In the genomic region with DNA sequence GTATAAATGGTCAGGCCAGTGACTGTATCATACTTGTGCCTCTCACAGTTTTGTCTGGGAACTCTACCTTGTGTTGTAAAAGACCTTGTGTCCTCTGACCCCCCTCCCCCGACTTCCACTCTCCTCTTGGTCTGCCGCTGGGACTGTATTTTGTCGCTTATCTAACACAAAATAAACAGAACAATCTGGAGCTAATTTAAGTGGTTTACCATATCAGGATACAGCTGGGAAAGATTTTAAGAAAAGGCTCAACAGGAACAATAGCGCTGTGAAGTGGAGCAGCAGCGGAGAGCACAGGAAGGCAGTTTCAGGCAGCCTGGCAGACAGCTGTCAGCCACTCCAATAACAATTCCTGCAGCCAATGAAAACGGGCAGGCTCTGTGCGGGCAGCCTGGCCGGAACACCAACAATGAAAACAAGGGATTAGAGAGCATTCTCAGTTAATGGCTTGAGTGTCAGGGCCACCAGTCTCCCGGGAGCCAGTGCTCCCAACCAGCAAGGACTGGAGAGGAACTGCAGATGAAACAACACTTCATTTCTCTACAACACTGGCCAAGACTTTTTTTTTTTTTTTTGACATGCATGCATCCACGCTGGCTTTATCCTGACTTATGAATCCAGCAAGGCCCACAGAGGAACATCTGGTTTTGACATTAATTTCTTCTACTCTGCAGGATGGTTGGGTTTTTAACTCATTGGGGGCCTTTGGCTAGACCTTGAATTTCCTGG, we compare ENCODE assay signal across 9 cellular contexts.
DNase-seq lines count a peak whose midpoint lies in the region; ATAC-seq and TF ChIP-seq lines count a peak whose summit lies in the region.
"Had no signal": no experiment of that assay in that cellular context is flagged by ENCODE, and none has a peak within 500 bp of the region (broad histone marks: within the 10 kb centered on the region; RNA-seq: fewer than 3 reads in every experiment).

No MANE protein-coding gene starts in this region.

- WGBS in gastroesophageal sphincter (ENCODE audit: low coverage in 1 of 2), 2 donors = 0 to 3% methylated on average over 6 to 9 of the region's 10 CpGs

- no peak overlapping the region for H3K9ac ChIP-seq in HUES6 (ENCODE audit: low read length)

- no peak overlapping the region for H3K4me3 Mint-ChIP-seq in activated naive CD4-positive, alpha-beta T cell treated with anti-CD3 and anti-CD28 coated beads for 36 hours

- H3K36me3 ChIP-seq in HUES6 (ENCODE audit: control insufficient read depth, insufficient read depth, low read length) (no peaks in the 10 kb centered on the region), gastroesophageal sphincter (no peaks in the 10 kb centered on the region)

- H3K4me3 ChIP-seq in HUES6 (ENCODE audit: low read depth, low read length) (peak overlapping the region; percentile 26; the same call in 1 of the 2 replicates), gastroesophageal sphincter (peak overlapping the region in 1 of 2 donors; percentile 6)

- TF ChIP-seq CTCF in gastroesophageal sphincter (IDR thresholded peaks at IDR 0.05) = peak in 2 of 4 experiments; percentile 6 to 10

- intact Hi-C loops in posterior cingulate gyrus (cut with DNase I) = loop anchor here (10.0 kb wide), 1 partner anchor 56 kb away; no protein-coding TSS in a partner anchor
- intact Hi-C loops in activated naive CD4-positive, alpha-beta T cell treated with anti-CD3 and anti-CD28 coated beads for 36 hours (cut with micrococcal nuclease) = no loop called here

- H3K27ac ChIP-seq in HUES6 (ENCODE audit: low read depth, low read length) = no peak overlapping the region
- peak overlapping the region in 3 of 4 donors; percentile 60 to 75 (median 68) for H3K27ac ChIP-seq in gastroesophageal sphincter

- TF ChIP-seq POLR2A in gastroesophageal sphincter (IDR thresholded peaks at IDR 0.05) = no peak

- DNase-seq in SHP77 (lab: John Stamatoyannopoulos, UW) (peak; percentile 75 to 87), posterior cingulate gyrus (peak in 8 of 10 donors; percentile 21 to 89 (median 44))
- DNase-seq in activated naive CD4-positive, alpha-beta T cell treated with anti-CD3 and anti-CD28 coated beads for 36 hours = no peak
- DNase-seq in activated CD8-positive, alpha-beta memory T cell treated with anti-CD3 and anti-CD28 coated beads, Interleukin-2, amount 50 U/mL, for 4 hours = no peak
- no peak for DNase-seq in stimulated activated CD4-positive, alpha-beta T cell treated with anti-CD3 and anti-CD28 coated beads, Interleukin-2, amount 100 ng/mL, for 48 hours

- H3K27ac Mint-ChIP-seq in activated naive CD4-positive, alpha-beta T cell treated with anti-CD3 and anti-CD28 coated beads for 36 hours = no peak overlapping the region

- CTCF ChIA-PET in activated naive CD4-positive, alpha-beta T cell treated with anti-CD3 and anti-CD28 coated beads for 36 hours (lab: Charles Lee) = interaction anchor here (0.8 kb wide), 1 partner anchor 55 kb away, joined by 3 read pairs; no protein-coding TSS in a partner anchor

- peaks cover 5% of the 10 kb centered on the region for H3K36me3 Mint-ChIP-seq in activated naive CD4-positive, alpha-beta T cell treated with anti-CD3 and anti-CD28 coated beads for 36 hours (ENCODE audit: low read depth)

- H3K4me1 ChIP-seq in HUES6 (ENCODE audit: control insufficient read depth, insufficient read depth, low read length) (peaks cover 23% of the 10 kb centered on the region), gastroesophageal sphincter (peaks cover 3 to 42% (median 13%) of the 10 kb centered on the region in 3 donors)

- peaks cover 4% of the 10 kb centered on the region for H3K4me1 Mint-ChIP-seq in activated naive CD4-positive, alpha-beta T cell treated with anti-CD3 and anti-CD28 coated beads for 36 hours (ENCODE audit: low read depth)

- no peaks in the 10 kb centered on the region for H3K9me3 Mint-ChIP-seq in activated naive CD4-positive, alpha-beta T cell treated with anti-CD3 and anti-CD28 coated beads for 36 hours

- ATAC-seq in gastroesophageal sphincter (peak; percentile 37), GM18909 (IDR thresholded peaks at IDR 0.05; ENCODE audit: poor library complexity, unreplicated experiment) (no peak)
- ATAC-seq: Panc1 had no signal

- H3K27me3 Mint-ChIP-seq in activated naive CD4-positive, alpha-beta T cell treated with anti-CD3 and anti-CD28 coated beads for 36 hours (ENCODE audit: low read depth) = no peaks in the 10 kb centered on the region

- TF ChIP-seq EP300 in gastroesophageal sphincter (IDR thresholded peaks at IDR 0.05) = no peak

- no peaks in the 10 kb centered on the region for H3K9me3 ChIP-seq in HUES6 (ENCODE audit: control insufficient read depth, insufficient read depth, low read depth, low read length)
- H3K9me3 ChIP-seq in gastroesophageal sphincter = no peaks in the 10 kb centered on the region

- H3K27me3 ChIP-seq in HUES6 (ENCODE audit: control insufficient read depth, insufficient read depth, low read length) (no peaks in the 10 kb centered on the region), gastroesophageal sphincter (no peaks in the 10 kb centered on the region)

Comparison
In these comparisons a context has a peak if more than half of its experiments do, and no peak if none do; other contexts are left out.
1. DNase-seq: peak in SHP77 (2 of 2) and posterior cingulate gyrus (8 of 10); none in activated naive CD4-positive, alpha-beta T cell treated with anti-CD3 and anti-CD28 coated beads for 36 hours (single experiment), activated CD8-positive, alpha-beta memory T cell treated with anti-CD3 and anti-CD28 coated beads, Interleukin-2, amount 50 U/mL, for 4 hours (single experiment) and stimulated activated CD4-positive, alpha-beta T cell treated with anti-CD3 and anti-CD28 coated beads, Interleukin-2, amount 100 ng/mL, for 48 hours (0 of 2).